Comparison of ENCODE assay signal across 21 cellular contexts in genomic region chrX:13827693-13828092, GRCh38. TPM values are rescaled to one million over a fixed set of nuclear protein-coding genes. Genes with fewer than 3 reads are reported as not detected.
DNase-seq lines count a peak whose midpoint lies in the region; ATAC-seq and TF ChIP-seq lines count a peak whose summit lies in the region.
"Had no signal": no experiment of that assay in that cellular context is flagged by ENCODE, and none has a peak within 500 bp of the region (broad histone marks: within the 10 kb centered on the region; RNA-seq: fewer than 3 reads in every experiment).

No MANE protein-coding gene starts in this region.

- POLR2A ChIA-PET in HEK293 (lab: Yijun Ruan, JAX): no interaction called here

- H3K4me1 ChIP-seq in HEK293 (ENCODE audit: control insufficient read depth, insufficient read depth, low read length) (no peaks in the 10 kb centered on the region), esophagus (ENCODE audit: control insufficient read depth in 2 of 2, insufficient read depth in 2 of 2, low read length in 1 of 2) (peaks cover 0 to 3% of the 10 kb centered on the region in 2 donors)
- H3K4me1 ChIP-seq: BLaER1 had no signal

- peak; percentile 73 for ATAC-seq in omental fat pad (ENCODE audit: low FRiP score)

- no peak for TF ChIP-seq CTCF in HEK293 (tag by site-specific recombination; IDR thresholded peaks at IDR 0.05)
- TF ChIP-seq CTCF in brain (conservative IDR thresholded peaks at IDR 0.05): no peak
- no peak for TF ChIP-seq CTCF in omental fat pad (IDR thresholded peaks at IDR 0.05)

- DNase-seq in omental fat pad (ENCODE audit: low spot score) (no peak), HuH-7 (ENCODE audit: low spot score) (no peak)
- no peak for DNase-seq in stimulated activated CD4-positive, alpha-beta T cell treated with anti-CD3 and anti-CD28 coated beads, Interleukin-4, amount 100 ng/mL, for 1 hour
- no peak for DNase-seq in stimulated activated CD4-positive, alpha-beta T cell treated with anti-CD3 and anti-CD28 coated beads, Interleukin-4, amount 100 ng/mL, for 4 hours
- DNase-seq: CD4-positive, alpha-beta memory T cell; EL; GOT3; IMR-90; Kasumi-1; MM.1S; NCI-H1092; NCI-H1436 treated with DMSO at 0.1 percent for 48 hours; NCI-H2029; NCI-H345; NCI-H524 treated with DMSO at 0.1 percent for 48 hours; SHP77 had no signal

- no peak overlapping the region for H3K27ac ChIP-seq in HEK293 (ENCODE audit: extremely low read depth, low read depth, low read length)
- peak overlapping the region; percentile 73 to 85 for H3K27ac ChIP-seq in esophagus (ENCODE audit: low read depth in 2 of 2, low read length in 1 of 2)
- H3K27ac ChIP-seq: BLaER1 had no signal

- H3K9me3 ChIP-seq in HEK293 (ENCODE audit: control insufficient read depth, insufficient read depth, low read depth, low read length) (no peaks in the 10 kb centered on the region), esophagus (ENCODE audit: control insufficient read depth in 2 of 2, insufficient read depth in 1 of 2, low read depth in 1 of 2, low read length in 1 of 2) (no peaks in the 10 kb centered on the region)
- H3K9me3 ChIP-seq: BLaER1 had no signal

- peaks cover 0 to 3% (median 0%) of the 10 kb centered on the region in 5 experiments for H3K9me3 Mint-ChIP-seq in brain
- H3K9me3 Mint-ChIP-seq: CD4-positive, alpha-beta memory T cell had no signal

- peak overlapping the region in 4 of 5 experiments; percentile 53 to 61 (median 56) for H3K27ac Mint-ChIP-seq in brain

- peaks cover 48% of the 10 kb centered on the region for H3K4me1 Mint-ChIP-seq in brain
- H3K4me1 Mint-ChIP-seq: CD4-positive, alpha-beta memory T cell had no signal

- 58 to 60% methylated on average over 5 of the region's 5 CpGs for WGBS in esophagus, 2 donors

- peaks cover 0 to 3% of the 10 kb centered on the region in 2 donors for H3K27me3 ChIP-seq in esophagus (ENCODE audit: control insufficient read depth in 1 of 2, insufficient read depth in 2 of 2, low read length in 2 of 2)

- H3K4me3 ChIP-seq in HEK293 (ENCODE audit: low read depth, low read length): no peak overlapping the region
- H3K4me3 ChIP-seq in esophagus (ENCODE audit: low read depth in 1 of 2, low read length in 2 of 2): no peak overlapping the region
- H3K4me3 ChIP-seq: BLaER1 had no signal

- peaks cover 66% of the 10 kb centered on the region for H3K36me3 Mint-ChIP-seq in brain
- H3K36me3 Mint-ChIP-seq: CD4-positive, alpha-beta memory T cell had no signal

- no peaks in the 10 kb centered on the region for H3K27me3 Mint-ChIP-seq in brain

- H3K36me3 ChIP-seq in HEK293 (ENCODE audit: control insufficient read depth in 2 of 2, insufficient read depth in 1 of 2, low read length in 2 of 2) (no peaks in the 10 kb centered on the region), esophagus (ENCODE audit: control insufficient read depth in 2 of 2, insufficient read depth in 2 of 2, low read length in 1 of 2) (no peaks in the 10 kb centered on the region)
- H3K36me3 ChIP-seq: BLaER1 had no signal

- H3K4me3 Mint-ChIP-seq in brain: no peak overlapping the region
- H3K4me3 Mint-ChIP-seq: CD4-positive, alpha-beta memory T cell had no signal

- CTCF ChIA-PET in HEK293 (lab: Yijun Ruan, JAX): no interaction called here

TF ChIP-seq in HEK293, 187 proteins besides CTCF, POLR2A, EP300 and RAD21:
- peak; percentile 25; the same call in 1 of the 2 replicates for TF ChIP-seq ZNF341 (tag by site-specific recombination; IDR thresholded peaks at IDR 0.05; ENCODE audit: low read depth)
- no peak for TF ChIP-seq ZNF704 (tag by site-specific recombination; IDR thresholded peaks at IDR 0.05)

RNA-seq across cellular contexts. Expression of gene GPM6B, which starts 10.8 kb away (rescaled TPM):
- polyA plus RNA-seq in brain (ENCODE audit: insufficient read depth, low read depth, low replicate concordance): 228 TPM
- 1 to 10 TPM; 1.1 to 3.1 TPM for polyA plus RNA-seq in esophagus
- 1 to 10 TPM; 1.4 to 9.1 (median 6.5) TPM for total RNA-seq in omental fat pad
- total RNA-seq: CD4-positive, alpha-beta memory T cell; HT-29 had no signal

Comparison
In these comparisons a context has a peak if more than half of its experiments do, and no peak if none do; other contexts are left out.
1. RNA of gene GPM6B, which starts 10.8 kb away (polyA plus RNA-seq): 228 TPM in brain (single experiment); 1.1 to 3.1 TPM in esophagus; every median in the first group is over 10 times any median in the second.